In the genomic region with DNA sequence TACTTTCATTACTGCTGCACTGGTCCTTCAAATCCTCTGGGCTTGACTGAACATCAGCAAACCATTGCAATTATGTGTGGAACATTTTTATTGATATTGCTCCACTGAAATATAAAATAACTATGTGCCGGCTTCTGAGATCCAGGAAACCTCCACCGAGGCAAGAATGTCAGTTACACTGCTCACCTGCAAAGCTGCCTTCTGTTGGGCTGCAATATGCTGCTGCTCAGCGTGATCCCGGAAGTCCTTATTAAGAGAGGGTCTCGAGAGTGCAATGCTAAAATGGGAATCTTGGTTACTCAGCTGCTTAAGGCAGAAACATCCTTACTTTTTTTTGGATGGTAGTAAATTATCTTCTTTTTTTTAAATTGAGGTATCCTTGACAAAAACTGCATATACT, we compare ENCODE assay signal across 24 cellular contexts. TPM values are rescaled to one million over a fixed set of nuclear protein-coding genes. Genes with fewer than 3 reads are reported as not detected.
DNase-seq lines count a peak whose midpoint lies in the region; ATAC-seq and TF ChIP-seq lines count a peak whose summit lies in the region.
"Had no signal": no experiment of that assay in that cellular context is flagged by ENCODE, and none has a peak within 500 bp of the region (broad histone marks: within the 10 kb centered on the region; RNA-seq: fewer than 3 reads in every experiment).

No MANE protein-coding gene starts in this region.

- no peak overlapping the region for H3K27ac Mint-ChIP-seq in T-helper 17 cell
- H3K27ac Mint-ChIP-seq: B cell; CD8-positive, alpha-beta memory T cell had no signal

- peaks cover 20% of the 10 kb centered on the region for H3K36me3 Mint-ChIP-seq in T-helper 17 cell (ENCODE audit: low read depth)

- H3K4me2 ChIP-seq in BLaER1: 0 out of 2 replicates have a peak overlapping the region, but pooled peaks have one; percentile 18

- H3K4me1 ChIP-seq in BLaER1 (0 out of 2 replicates have a peak, but pooled peaks cover 7% of the 10 kb centered on the region), gastroesophageal sphincter (no peaks in the 10 kb centered on the region)

- no peak overlapping the region for H3K4me3 Mint-ChIP-seq in T-helper 17 cell
- H3K4me3 Mint-ChIP-seq: B cell; CD14-positive monocyte; CD4-positive, alpha-beta memory T cell; CD4-positive, CD25-positive, alpha-beta regulatory T cell; CD8-positive, alpha-beta memory T cell had no signal

- no peaks in the 10 kb centered on the region; the same call in 1 of the 2 replicates for H4K20me1 ChIP-seq in BLaER1

- peaks cover 10% of the 10 kb centered on the region for H3K4me1 Mint-ChIP-seq in T-helper 17 cell
- H3K4me1 Mint-ChIP-seq: B cell, CD14-positive monocyte had no signal

- no peak for TF ChIP-seq EP300 in gastroesophageal sphincter (IDR thresholded peaks at IDR 0.05)

- no peaks in the 10 kb centered on the region for H3K27me3 ChIP-seq in BLaER1
- H3K27me3 ChIP-seq in gastroesophageal sphincter: no peaks in the 10 kb centered on the region

- H3K27me3 Mint-ChIP-seq in T-helper 17 cell: no peaks in the 10 kb centered on the region
- H3K27me3 Mint-ChIP-seq: B cell; CD4-positive, alpha-beta memory T cell; CD4-positive, CD25-positive, alpha-beta regulatory T cell; CD8-positive, alpha-beta memory T cell had no signal

- TF ChIP-seq POLR2A in gastroesophageal sphincter (IDR thresholded peaks at IDR 0.05): no peak

- H3K4me3 ChIP-seq in BLaER1 (no peak overlapping the region), gastroesophageal sphincter (no peak overlapping the region)
- peak overlapping the region; percentile 1; the same call in 1 of the 2 replicates for H3K4me3 ChIP-seq in Jurkat, Clone E6-1 (ENCODE audit: low read length)

- 85 to 88% methylated on average over 5 of the region's 5 CpGs for WGBS in gastroesophageal sphincter (ENCODE audit: low coverage in 1 of 2), 2 donors

- DNase-seq in G401 (ENCODE audit: low spot score) (peak; percentile 54), cerebellum (ENCODE audit: low spot score) (peak; percentile 38), ACHN (no peak), T-helper 17 cell (no peak), NCI-H524 (lab: John Stamatoyannopoulos, UW) (no peak)
- peak; percentile 57 for DNase-seq in Jurkat, Clone E6-1 (ENCODE audit: low read depth, low spot score)
- DNase-seq: 8988T; AML-193; C1 segment of cervical spinal cord; CD4-positive, alpha-beta memory T cell; CD4-positive, CD25-positive, alpha-beta regulatory T cell; CD8-positive, alpha-beta memory T cell; COR-L47; DMS 273 treated with DMSO at 0.1 percent for 48 hours; DMS153; DMS53; DMS79; DND-41; EL; GF-D8 had no signal

- H3K36me3 ChIP-seq in BLaER1: peaks cover 91% of the 10 kb centered on the region
- H3K36me3 ChIP-seq in gastroesophageal sphincter: peaks cover 0 to 93% of the 10 kb centered on the region in 2 donors

- in situ Hi-C loops in G401 (cut with HindIII; ENCODE audit: low sequenced_read_pairs) (no loop called here), ACHN (cut with HindIII; ENCODE audit: low pct_ligation_motif_present, low pct_unique_long_range_greater_than_20kb, low sequenced_read_pairs) (no loop called here)

- no peak overlapping the region for H3K9ac ChIP-seq in BLaER1

- H3K27ac ChIP-seq in BLaER1: no peak overlapping the region
- no peak overlapping the region for H3K27ac ChIP-seq in gastroesophageal sphincter

- no peaks in the 10 kb centered on the region for H3K9me3 ChIP-seq in BLaER1
- no peaks in the 10 kb centered on the region for H3K9me3 ChIP-seq in T-helper 17 cell (ENCODE audit: control insufficient read depth, low read length, poor library complexity, severe bottlenecking)
- no peaks in the 10 kb centered on the region for H3K9me3 ChIP-seq in gastroesophageal sphincter

- no peak for TF ChIP-seq CTCF in gastroesophageal sphincter (IDR thresholded peaks at IDR 0.05)

- ATAC-seq in T-helper 17 cell (no peak), gastroesophageal sphincter (no peak)

RNA-seq across cellular contexts. Expression of a gene that starts 28.6 kb away (rescaled TPM):
- 28.1 and 31.3 TPM in 2 replicates for total RNA-seq in G401 (2014; rRNA removed; shearing (Covaris generic))
- 22.7 TPM for polyA plus RNA-seq in Jurkat, Clone E6-1 (2012; ENCODE audit: insufficient read depth, insufficient read length)
- total RNA-seq in cerebellum (23.3 TPM), T-helper 17 cell (10 to 100 TPM; 13.6 to 15.5 TPM), gastroesophageal sphincter (10 to 100 TPM; 11.6 to 14.2 (median 13.0) TPM)

Comparison
In these comparisons a context has a peak if more than half of its experiments do, and no peak if none do; other contexts are left out.
1. DNase-seq: peak in G401 (single experiment), Jurkat, Clone E6-1 (single experiment) and cerebellum (single experiment); none in ACHN (single experiment), T-helper 17 cell (0 of 3) and NCI-H524 (0 of 2).